ENCODE assay signal across 10 cellular contexts in the genomic region with DNA sequence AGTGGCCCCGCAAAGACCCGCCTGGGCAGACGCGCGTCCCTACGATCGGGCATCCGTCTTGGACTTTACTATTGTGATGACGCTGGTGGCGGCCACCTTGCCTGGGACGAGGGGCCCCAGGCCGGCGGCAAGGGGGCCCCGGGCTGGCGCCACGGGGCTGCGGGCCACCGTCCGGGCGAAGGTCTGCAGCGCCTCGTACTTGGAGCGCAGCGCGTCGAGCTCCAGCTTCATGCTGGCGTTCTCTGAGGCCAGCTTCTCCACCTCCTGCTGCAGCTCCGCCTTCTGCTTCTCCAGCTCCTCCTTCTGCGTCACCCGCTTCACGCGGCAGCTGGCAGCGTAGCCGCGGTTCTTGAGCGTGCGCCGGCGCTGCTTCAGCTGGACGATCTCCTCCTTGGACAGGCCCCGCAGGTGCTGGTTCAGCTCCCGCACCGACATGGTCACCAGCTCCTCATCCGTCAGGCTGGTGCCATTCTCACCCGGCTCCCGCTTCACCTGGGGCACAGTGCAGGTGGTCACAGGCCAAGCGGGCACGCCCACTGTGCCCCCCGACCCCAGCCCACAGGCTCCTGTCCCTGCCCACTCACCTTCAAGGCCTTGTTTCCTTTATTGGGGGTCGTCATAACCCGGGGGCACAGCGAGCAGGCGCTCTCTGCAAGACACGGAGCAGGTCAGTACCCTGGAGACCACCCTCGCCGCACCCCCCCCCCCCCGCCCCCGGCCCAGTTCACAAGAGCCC. TPM values are rescaled to one million over a fixed set of nuclear protein-coding genes. Genes with fewer than 3 reads are reported as not detected.
DNase-seq lines count a peak whose midpoint lies in the region; ATAC-seq and TF ChIP-seq lines count a peak whose summit lies in the region.
"Had no signal": no experiment of that assay in that cellular context is flagged by ENCODE, and none has a peak within 500 bp of the region (broad histone marks: within the 10 kb centered on the region; RNA-seq: fewer than 3 reads in every experiment).

No MANE protein-coding gene starts in this region.

- 89% methylated on average over 57 to 58 of the region's 58 CpGs for WGBS in heart right ventricle, 2 donors

- intact Hi-C loops in heart right ventricle (cut with DNase I) (loop anchor here in 1 of 10 donors (5.0 kb wide), 1 partner anchor 45 kb away; no protein-coding TSS in a partner anchor), cardiac septum (cut with DNase I) (no loop called here), natural killer cell (cut with micrococcal nuclease) (no loop called here), uterus (cut with DNase I; ENCODE audit: low total_unique reads) (no loop called here), sciatic nerve (cut with DNase I) (no loop called here)

- H3K4me3 ChIP-seq in heart right ventricle (peak overlapping the region in 8 of 10 donors; percentile 18 to 47 (median 32)), uterus (no peak overlapping the region)

- H3K9me3 ChIP-seq in heart right ventricle (no peaks in the 10 kb centered on the region), uterus (no peaks in the 10 kb centered on the region)

- H3K4me3 Mint-ChIP-seq in central memory CD8-positive, alpha-beta T cell = no peak overlapping the region
- H3K4me3 Mint-ChIP-seq in natural killer cell = peak overlapping the region; percentile 25

- H3K27me3 ChIP-seq in heart right ventricle (no peaks in the 10 kb centered on the region), uterus (no peaks in the 10 kb centered on the region)

- H3K36me3 Mint-ChIP-seq in central memory CD8-positive, alpha-beta T cell (ENCODE audit: insufficient read depth) = peaks cover 18% of the 10 kb centered on the region
- H3K36me3 Mint-ChIP-seq in natural killer cell = no peaks in the 10 kb centered on the region

- peak overlapping the region; percentile 32 for H3K27ac Mint-ChIP-seq in central memory CD8-positive, alpha-beta T cell (ENCODE audit: low read depth)
- no peak overlapping the region for H3K27ac Mint-ChIP-seq in natural killer cell

- peaks cover 19% of the 10 kb centered on the region for H3K4me1 Mint-ChIP-seq in central memory CD8-positive, alpha-beta T cell
- peaks cover 11 to 30% of the 10 kb centered on the region in 2 donors for H3K4me1 Mint-ChIP-seq in natural killer cell

- TF ChIP-seq CTCF in heart right ventricle (IDR thresholded peaks at IDR 0.05) (no peak), natural killer cell (IDR thresholded peaks at IDR 0.05) (no peak), uterus (IDR thresholded peaks at IDR 0.05) (no peak)

- DNase-seq in heart right ventricle = no peak
- no peak for DNase-seq in cardiac septum (ENCODE audit: low spot score)
- DNase-seq in central memory CD8-positive, alpha-beta T cell (ENCODE audit: low spot score in 2 of 2) = no peak
- no peak for DNase-seq in natural killer cell
- no peak for DNase-seq in uterus
- DNase-seq in activated CD4-positive, alpha-beta T cell treated with anti-CD3 and anti-CD28 coated beads, Interleukin-2, amount 50 U/mL, for 4 hours = no peak
- DNase-seq in sciatic nerve (ENCODE audit: low spot score) = no peak
- DNase-seq: activated CD4-positive, alpha-beta T cell treated with anti-CD3 and anti-CD28 coated beads, Interleukin-2, amount 50 U/mL, for 48 hours; cerebellar nuclear complex had no signal

- H3K27me3 Mint-ChIP-seq in central memory CD8-positive, alpha-beta T cell = no peaks in the 10 kb centered on the region
- H3K27me3 Mint-ChIP-seq in natural killer cell (ENCODE audit: low read depth in 2 of 2) = peaks cover 0 to 3% of the 10 kb centered on the region in 2 donors

- H3K4me1 ChIP-seq in heart right ventricle (peaks cover 21 to 83% (median 53%) of the 10 kb centered on the region in 9 donors), uterus (peaks cover 4 to 34% of the 10 kb centered on the region in 2 donors)

- TF ChIP-seq POLR2A in uterus (IDR thresholded peaks at IDR 0.05) = no peak

- ATAC-seq in heart right ventricle (no peak), natural killer cell (no peak), sciatic nerve (no peak), GM18520 (IDR thresholded peaks at IDR 0.05; ENCODE audit: unreplicated experiment) (no peak)
- no peak for ATAC-seq in central memory CD8-positive, alpha-beta T cell (replicated peaks; ENCODE audit: extremely low read depth, poor library complexity, severe bottlenecking)

- H3K27ac ChIP-seq in heart right ventricle (peak overlapping the region in 9 of 10 donors; percentile 3 to 97 (median 48)), uterus (peak overlapping the region; percentile 22 to 57)

- H3K36me3 ChIP-seq in heart right ventricle = peaks cover 0 to 42% (median 10%) of the 10 kb centered on the region in 9 donors
- no peaks in the 10 kb centered on the region for H3K36me3 ChIP-seq in uterus

- no peaks in the 10 kb centered on the region for H3K9me3 Mint-ChIP-seq in central memory CD8-positive, alpha-beta T cell
- no peaks in the 10 kb centered on the region for H3K9me3 Mint-ChIP-seq in natural killer cell

RNA-seq across cellular contexts. Expression of gene SIRT7, which starts 4.8 kb away (rescaled TPM):
- 1 to 10 TPM; 4.4 to 9.3 (median 5.9) TPM for total RNA-seq in heart right ventricle
- 10 to 100 TPM; 14.5 to 15.7 TPM for polyA plus RNA-seq in heart right ventricle
- total RNA-seq in cardiac septum = 8.3 TPM
- total RNA-seq in natural killer cell = 100 to 1,000 TPM in 1 of 3 donors, 10 to 100 TPM in 2; 75.8 to 102 (median 94.9) TPM
- total RNA-seq in uterus = 10 to 100 TPM in 3 of 4 donors, under 1 TPM in 1; 0.77 to 87.1 (median 14.6) TPM
- 17.7 TPM for total RNA-seq in sciatic nerve

RNA-seq across cellular contexts. Expression of gene MAFG, which starts 4.8 kb away (rescaled TPM):
- total RNA-seq in heart right ventricle = 10 to 100 TPM; 10.8 to 30.9 (median 16.3) TPM
- 10 to 100 TPM; 10.5 to 10.6 TPM for polyA plus RNA-seq in heart right ventricle
- total RNA-seq in cardiac septum = 24.4 TPM
- total RNA-seq in natural killer cell = 10 to 100 TPM; 11.9 to 14.6 (median 13.2) TPM
- total RNA-seq in uterus = 10 to 100 TPM in 3 of 4 donors, 1 to 10 TPM in 1; 9.7 to 23.1 (median 12.7) TPM
- total RNA-seq in sciatic nerve = 27.8 TPM

RNA-seq across cellular contexts. Expression of gene PCYT2, which starts 11.5 kb away (rescaled TPM):
- total RNA-seq in heart right ventricle (10 to 100 TPM; 29.5 to 54.7 (median 43.2) TPM), cardiac septum (47.1 TPM), natural killer cell (10 to 100 TPM; 30.6 to 34.4 (median 34.2) TPM), uterus (10 to 100 TPM in 3 of 4 donors, 1 to 10 TPM in 1; 4.1 to 27.7 (median 18.8) TPM), sciatic nerve (34.1 TPM)
- polyA plus RNA-seq in heart right ventricle = 10 to 100 TPM; 54.4 to 64.1 TPM

RNA-seq across cellular contexts. Expression of gene PYCR1, which starts 14.4 kb away (rescaled TPM):
- total RNA-seq in heart right ventricle = 1 to 10 TPM; 2.8 to 7.4 (median 3.8) TPM
- polyA plus RNA-seq in heart right ventricle = 10 to 100 TPM in 1 of 2 donors, 1 to 10 TPM in 1; 1.2 to 29.6 TPM
- 7.8 TPM for total RNA-seq in cardiac septum
- total RNA-seq in natural killer cell = 1 to 10 TPM in 1 of 3 donors, not detected in 2; 3.4 TPM
- 10 to 100 TPM in 2 of 4 donors, 1 to 10 TPM in 2; 4.2 to 81.5 (median 8.1) TPM for total RNA-seq in uterus
- total RNA-seq in sciatic nerve = 8.0 TPM

RNA-seq across cellular contexts. Expression of gene NPB, which starts 20.7 kb away (rescaled TPM):
- total RNA-seq in heart right ventricle (under 1 TPM; 0.13 to 0.83 (median 0.32) TPM), cardiac septum (0.51 TPM), natural killer cell (under 1 TPM in 2 of 3 donors, not detected in 1; 0.18 to 0.31 TPM), uterus (1 to 10 TPM in 2 of 4 donors, not detected in 2; 2.0 to 2.1 TPM), sciatic nerve (0.80 TPM)
- under 1 TPM; 0.49 to 0.73 TPM for polyA plus RNA-seq in heart right ventricle

Comparison
In these comparisons a context has a peak if more than half of its experiments do, and no peak if none do; other contexts are left out.
1. H3K4me3 ChIP-seq: peak in heart right ventricle (8 of 10); none in uterus (0 of 2).